In genomic region chr15:101530224-101530958, GRCh38 we compare ENCODE assay signal across 1 cellular context.
TF ChIP-seq lines count a peak whose summit lies in the region.

No MANE protein-coding gene starts in this region.

TF ChIP-seq in HepG2, 621 proteins besides CTCF, POLR2A, EP300 and RAD21 (continued from another document):
- 0 out of 2 replicates have a peak, but pooled peaks have one; percentile 27 for TF ChIP-seq HIC2 (CRISPR knock-in tag; IDR thresholded peaks at IDR 0.05; ENCODE audit: low read depth)
- TF ChIP-seq HOXA5 (CRISPR knock-in tag; IDR thresholded peaks at IDR 0.05): no peak
- no peak for TF ChIP-seq TCF7L2 (IDR thresholded peaks at IDR 0.05; ENCODE audit: low read depth, low read length)
- peak; percentile 11; the same call in 1 of the 2 replicates for TF ChIP-seq GATAD2A (CRISPR knock-in tag; IDR thresholded peaks at IDR 0.05)
- 0 out of 2 replicates have a peak, but pooled peaks have one; percentile 14 for TF ChIP-seq ZBTB49 (CRISPR knock-in tag; IDR thresholded peaks at IDR 0.05; ENCODE audit: borderline replicate concordance)
- no peak for TF ChIP-seq ZNF746 (CRISPR knock-in tag; IDR thresholded peaks at IDR 0.05)
- no peak for TF ChIP-seq PAX8 (CRISPR knock-in tag; IDR thresholded peaks at IDR 0.05; ENCODE audit: borderline replicate concordance)
- TF ChIP-seq ZEB1 (IDR thresholded peaks at IDR 0.05; ENCODE audit: insufficient replicate concordance, low read depth): no peak
- TF ChIP-seq YEATS2 (CRISPR knock-in tag; IDR thresholded peaks at IDR 0.05; ENCODE audit: borderline replicate concordance): no peak
- no peak for TF ChIP-seq EHMT2 (IDR thresholded peaks at IDR 0.05; ENCODE audit: borderline replicate concordance, low read depth, low read length)
- TF ChIP-seq ZMYM4 (CRISPR knock-in tag; IDR thresholded peaks at IDR 0.05): no peak
- no peak for TF ChIP-seq MEIS2 (CRISPR knock-in tag; IDR thresholded peaks at IDR 0.05)
- no peak for TF ChIP-seq KMT2A (CRISPR knock-in tag; IDR thresholded peaks at IDR 0.05)
- TF ChIP-seq ZNF772 (CRISPR knock-in tag; IDR thresholded peaks at IDR 0.05): no peak
- TF ChIP-seq ZBED4 (CRISPR knock-in tag; IDR thresholded peaks at IDR 0.05; ENCODE audit: borderline replicate concordance): no peak
